1 cellular context compared by ENCODE assay signal in genomic region chr5:111739423-111739822, GRCh38.
TF ChIP-seq lines count a peak whose summit lies in the region.

No MANE protein-coding gene starts in this region.

TF ChIP-seq in HepG2, 621 proteins besides CTCF, POLR2A, EP300 and RAD21:
- no peak for TF ChIP-seq TFDP2 (CRISPR knock-in tag; IDR thresholded peaks at IDR 0.05)
- TF ChIP-seq, protein P1, sequence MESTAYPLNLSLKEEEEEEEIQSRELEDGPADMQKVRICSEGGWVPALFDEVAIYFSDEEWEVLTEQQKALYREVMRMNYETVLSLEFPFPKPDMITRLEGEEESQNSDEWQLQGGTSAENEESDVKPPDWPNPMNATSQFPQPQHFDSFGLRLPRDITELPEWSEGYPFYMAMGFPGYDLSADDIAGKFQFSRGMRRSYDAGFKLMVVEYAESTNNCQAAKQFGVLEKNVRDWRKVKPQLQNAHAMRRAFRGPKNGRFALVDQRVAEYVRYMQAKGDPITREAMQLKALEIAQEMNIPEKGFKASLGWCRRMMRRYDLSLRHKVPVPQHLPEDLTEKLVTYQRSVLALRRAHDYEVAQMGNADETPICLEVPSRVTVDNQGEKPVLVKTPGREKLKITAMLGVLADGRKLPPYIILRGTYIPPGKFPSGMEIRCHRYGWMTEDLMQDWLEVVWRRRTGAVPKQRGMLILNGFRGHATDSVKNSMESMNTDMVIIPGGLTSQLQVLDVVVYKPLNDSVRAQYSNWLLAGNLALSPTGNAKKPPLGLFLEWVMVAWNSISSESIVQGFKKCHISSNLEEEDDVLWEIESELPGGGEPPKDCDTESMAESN (CRISPR knock-in tag; conservative IDR thresholded peaks at IDR 0.05) = 0 out of 2 replicates have a peak, but pooled peaks have one; percentile 20
